Comparison of ENCODE assay signal across 1 cellular context in genomic region chr3:53354945-53355498, GRCh38.
A peak's percentile ranks its signal among the peaks of the same experiment; 100 is the strongest.
TF ChIP-seq lines count a peak whose summit lies in the region.

No MANE protein-coding gene starts in this region.

TF ChIP-seq in K562, 482 proteins besides CTCF, POLR2A, EP300 and RAD21 (continued from another document and continues in another):
- TF ChIP-seq ZNF592 (IDR thresholded peaks at IDR 0.05) = peak; percentile 100
- TF ChIP-seq KDM2B (CRISPR knock-in tag; IDR thresholded peaks at IDR 0.05) = peak; percentile 85; the same call in 1 of the 2 replicates
- TF ChIP-seq, protein P1, sequence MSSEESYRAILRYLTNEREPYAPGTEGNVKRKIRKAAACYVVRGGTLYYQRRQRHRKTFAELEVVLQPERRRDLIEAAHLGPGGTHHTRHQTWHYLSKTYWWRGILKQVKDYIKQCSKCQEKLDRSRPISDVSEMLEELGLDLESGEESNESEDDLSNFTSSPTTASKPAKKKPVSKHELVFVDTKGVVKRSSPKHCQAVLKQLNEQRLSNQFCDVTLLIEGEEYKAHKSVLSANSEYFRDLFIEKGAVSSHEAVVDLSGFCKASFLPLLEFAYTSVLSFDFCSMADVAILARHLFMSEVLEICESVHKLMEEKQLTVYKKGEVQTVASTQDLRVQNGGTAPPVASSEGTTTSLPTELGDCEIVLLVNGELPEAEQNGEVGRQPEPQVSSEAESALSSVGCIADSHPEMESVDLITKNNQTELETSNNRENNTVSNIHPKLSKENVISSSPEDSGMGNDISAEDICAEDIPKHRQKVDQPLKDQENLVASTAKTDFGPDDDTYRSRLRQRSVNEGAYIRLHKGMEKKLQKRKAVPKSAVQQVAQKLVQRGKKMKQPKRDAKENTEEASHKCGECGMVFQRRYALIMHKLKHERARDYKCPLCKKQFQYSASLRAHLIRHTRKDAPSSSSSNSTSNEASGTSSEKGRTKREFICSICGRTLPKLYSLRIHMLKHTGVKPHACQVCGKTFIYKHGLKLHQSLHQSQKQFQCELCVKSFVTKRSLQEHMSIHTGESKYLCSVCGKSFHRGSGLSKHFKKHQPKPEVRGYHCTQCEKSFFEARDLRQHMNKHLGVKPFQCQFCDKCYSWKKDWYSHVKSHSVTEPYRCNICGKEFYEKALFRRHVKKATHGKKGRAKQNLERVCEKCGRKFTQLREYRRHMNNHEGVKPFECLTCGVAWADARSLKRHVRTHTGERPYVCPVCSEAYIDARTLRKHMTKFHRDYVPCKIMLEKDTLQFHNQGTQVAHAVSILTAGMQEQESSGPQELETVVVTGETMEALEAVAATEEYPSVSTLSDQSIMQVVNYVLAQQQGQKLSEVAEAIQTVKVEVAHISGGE (CRISPR knock-in tag; IDR thresholded peaks at IDR 0.05) = peak in 1 of 3 experiments; percentile 80; a peak in 2 of 6 replicates
- TF ChIP-seq ZSCAN32 (CRISPR knock-in tag; IDR thresholded peaks at IDR 0.05) = peak; percentile 84; the same call in 1 of the 2 replicates
- peak; percentile 99 for TF ChIP-seq ZNF175 (CRISPR knock-in tag; IDR thresholded peaks at IDR 0.05; ENCODE audit: low read depth)
- 0 out of 2 replicates have a peak, but pooled peaks have one; percentile 8 for TF ChIP-seq ARID3A (IDR thresholded peaks at IDR 0.05; ENCODE audit: borderline replicate concordance, low read depth, low read length)
- TF ChIP-seq ZBTB17 (CRISPR knock-in tag; IDR thresholded peaks at IDR 0.05) = peak; percentile 95
- no peak for TF ChIP-seq ATF1 (CRISPR knock-in tag; IDR thresholded peaks at IDR 0.05)
- peak; percentile 66 for TF ChIP-seq ATF1 (tag; IDR thresholded peaks at IDR 0.05)
- TF ChIP-seq MEIS2 (IDR thresholded peaks at IDR 0.05; ENCODE audit: partially characterized antibody) = peak; percentile 69
- peak; percentile 88; the same call in 1 of the 2 replicates for TF ChIP-seq ZNF347 (CRISPR knock-in tag; IDR thresholded peaks at IDR 0.05; ENCODE audit: low read depth)
- TF ChIP-seq RREB1 (CRISPR knock-in tag; IDR thresholded peaks at IDR 0.05) = peak; percentile 95
- TF ChIP-seq MXI1 (IDR thresholded peaks at IDR 0.05; ENCODE audit: low read depth, low read length) = no peak
- peak; percentile 93 for TF ChIP-seq ZNF444 (CRISPR knock-in tag; IDR thresholded peaks at IDR 0.05)
- no peak for TF ChIP-seq EP400 (IDR thresholded peaks at IDR 0.05)
- no peak for TF ChIP-seq SMARCA5 (IDR thresholded peaks at IDR 0.05)
- TF ChIP-seq ZNF134 (CRISPR knock-in tag; conservative IDR thresholded peaks at IDR 0.05) = peak; percentile 77; the same call in 1 of the 2 replicates
- TF ChIP-seq TCF3 (CRISPR knock-in tag; IDR thresholded peaks at IDR 0.05) = peak; percentile 70
- TF ChIP-seq REST (CRISPR knock-in tag; IDR thresholded peaks at IDR 0.05; ENCODE audit: low read depth) = 0 out of 2 replicates have a peak, but pooled peaks have one; percentile 59
- TF ChIP-seq ZNF165 (CRISPR knock-in tag; IDR thresholded peaks at IDR 0.05; ENCODE audit: borderline replicate concordance) = peak; percentile 93; the same call in 1 of the 2 replicates
- TF ChIP-seq, protein P2, sequence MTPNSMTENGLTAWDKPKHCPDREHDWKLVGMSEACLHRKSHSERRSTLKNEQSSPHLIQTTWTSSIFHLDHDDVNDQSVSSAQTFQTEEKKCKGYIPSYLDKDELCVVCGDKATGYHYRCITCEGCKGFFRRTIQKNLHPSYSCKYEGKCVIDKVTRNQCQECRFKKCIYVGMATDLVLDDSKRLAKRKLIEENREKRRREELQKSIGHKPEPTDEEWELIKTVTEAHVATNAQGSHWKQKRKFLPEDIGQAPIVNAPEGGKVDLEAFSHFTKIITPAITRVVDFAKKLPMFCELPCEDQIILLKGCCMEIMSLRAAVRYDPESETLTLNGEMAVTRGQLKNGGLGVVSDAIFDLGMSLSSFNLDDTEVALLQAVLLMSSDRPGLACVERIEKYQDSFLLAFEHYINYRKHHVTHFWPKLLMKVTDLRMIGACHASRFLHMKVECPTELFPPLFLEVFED (CRISPR knock-in tag; conservative IDR thresholded peaks at IDR 0.05) = peak; percentile 96
- TF ChIP-seq L3MBTL2 (IDR thresholded peaks at IDR 0.05) = 0 out of 2 replicates have a peak, but pooled peaks have one; percentile 26
- peak; percentile 88 for TF ChIP-seq MBD1 (CRISPR knock-in tag; IDR thresholded peaks at IDR 0.05)
- peak; percentile 58 for TF ChIP-seq NCOR1 (IDR thresholded peaks at IDR 0.05)
- TF ChIP-seq SOX6 (IDR thresholded peaks at IDR 0.05) = peak; percentile 98
- TF ChIP-seq ZNF140 (CRISPR knock-in tag; IDR thresholded peaks at IDR 0.05) = peak; percentile 93
- no peak for TF ChIP-seq CEBPG (CRISPR knock-in tag; IDR thresholded peaks at IDR 0.05)
- TF ChIP-seq CEBPG (tag; conservative IDR thresholded peaks at IDR 0.05 in 1 of 2, IDR thresholded peaks at IDR 0.05 in 1 of 2) = 0 out of 4 replicates have a peak, but pooled peaks of 1 of the 2 experiments have one; percentile 43
- peak; percentile 53 for TF ChIP-seq TAL1 (IDR thresholded peaks at IDR 0.05)
- peak; percentile 95 for TF ChIP-seq ZNF41 (CRISPR knock-in tag; conservative IDR thresholded peaks at IDR 0.05)
- TF ChIP-seq ZNF589 (CRISPR knock-in tag; IDR thresholded peaks at IDR 0.05; ENCODE audit: low read depth) = peak; percentile 99
- peak; percentile 92 for TF ChIP-seq NR2F6 (CRISPR knock-in tag; IDR thresholded peaks at IDR 0.05)
